In the genomic region with DNA sequence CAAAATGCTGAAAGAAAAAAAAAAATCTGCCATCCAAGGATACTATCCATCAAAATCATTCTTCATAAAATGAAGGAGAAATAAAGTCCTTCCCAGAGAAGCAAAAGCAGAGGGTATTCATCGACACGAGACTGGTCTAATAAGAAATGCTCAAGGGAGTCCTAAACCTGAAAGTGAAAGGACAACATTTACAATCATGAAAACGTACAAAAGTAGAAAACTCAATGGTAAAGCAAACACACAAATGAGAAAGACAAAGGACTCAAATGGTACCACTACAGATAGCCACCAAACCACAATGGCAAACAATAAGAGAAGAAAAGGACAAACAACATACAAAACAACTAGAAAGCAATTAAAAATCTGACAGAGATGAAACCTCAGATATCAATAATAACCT, we compare ENCODE assay signal across 17 cellular contexts.
"Had no signal": no experiment of that assay in that cellular context is flagged by ENCODE, and none has a peak within 500 bp of the region (broad histone marks: within the 10 kb centered on the region; RNA-seq: fewer than 3 reads in every experiment).

No MANE protein-coding gene starts in this region.

- H3K4me3 Mint-ChIP-seq: endodermal cell; nephron progenitor cell; stimulated activated naive B cell treated with anti-CD40 and anti-IgM and Interleukin-4, amounts not matched to agents 10 μg/mL and 1 μg/mL and 100 μg/mL, for 72 hours had no signal

- DNase-seq: effector CD4-positive, alpha-beta T cell; endodermal cell; heart left ventricle; hippocampal formation; left colon; naive thymus-derived CD4-positive, alpha-beta T cell; nephron progenitor cell; posterior cingulate gyrus; spleen; stimulated activated CD4-positive, alpha-beta T cell treated with anti-CD3 and anti-CD28 coated beads, Interleukin-15, amount 100 ng/mL, for 24 hours; stimulated activated CD4-positive, alpha-beta T cell treated with anti-CD3 and anti-CD28 coated beads, Interleukin-1b, Interleukin-23, amount 100 ng/mL, for 48 hours; stimulated activated CD4-positive, alpha-beta T cell treated with anti-CD3 and anti-CD28 coated beads, Interleukin-4, amount 100 ng/mL, for 24 hours; stimulated activated naive B cell treated with anti-CD40 and anti-IgM and Interleukin-4, amounts not matched to agents 10 μg/mL and 1 μg/mL and 100 μg/mL, for 72 hours; stomach; trophoblast cell had no signal

- ATAC-seq: heart left ventricle; left colon; naive thymus-derived CD4-positive, alpha-beta T cell; sciatic nerve; stimulated activated naive B cell treated with anti-CD40 and anti-IgM and Interleukin-4, amounts not matched to agents 10 μg/mL and 1 μg/mL and 100 μg/mL, for 72 hours had no signal

- H3K4me1 Mint-ChIP-seq: nephron progenitor cell had no signal

- H3K27ac Mint-ChIP-seq: endodermal cell; naive thymus-derived CD4-positive, alpha-beta T cell; nephron progenitor cell; stimulated activated naive B cell treated with anti-CD40 and anti-IgM and Interleukin-4, amounts not matched to agents 10 μg/mL and 1 μg/mL and 100 μg/mL, for 72 hours had no signal

- H3K27me3 Mint-ChIP-seq: naive thymus-derived CD4-positive, alpha-beta T cell; stimulated activated naive B cell treated with anti-CD40 and anti-IgM and Interleukin-4, amounts not matched to agents 10 μg/mL and 1 μg/mL and 100 μg/mL, for 72 hours had no signal

- H3K27ac ChIP-seq: coronary artery, heart left ventricle, spleen, stomach had no signal
